In genomic region chr16:56269276-56269675, GRCh38 we compare ENCODE assay signal across 14 cellular contexts.
DNase-seq lines count a peak whose midpoint lies in the region; ATAC-seq and TF ChIP-seq lines count a peak whose summit lies in the region.
"Had no signal": no experiment of that assay in that cellular context is flagged by ENCODE, and none has a peak within 500 bp of the region (broad histone marks: within the 10 kb centered on the region; RNA-seq: fewer than 3 reads in every experiment).

No MANE protein-coding gene starts in this region.

- peaks cover 47% of the 10 kb centered on the region for H3K4me1 Mint-ChIP-seq in HFFc6 (ENCODE audit: low read depth)

- H3K9me3 ChIP-seq in right lobe of liver = no peaks in the 10 kb centered on the region
- H3K9me3 ChIP-seq in smooth muscle cell (replicated peaks; ENCODE audit: low read depth) = no peaks in the 10 kb centered on the region

- H3K27me3 ChIP-seq in right lobe of liver (no peaks in the 10 kb centered on the region), smooth muscle cell (ENCODE audit: low read depth) (no peaks in the 10 kb centered on the region)

- peaks cover 0 to 33% (median 16%) of the 10 kb centered on the region in 4 donors for H3K4me1 ChIP-seq in right lobe of liver
- no peaks in the 10 kb centered on the region for H3K4me1 ChIP-seq in smooth muscle cell (ENCODE audit: low read depth)
- H3K4me1 ChIP-seq: foreskin keratinocyte had no signal

- DNase-seq in HFFc6 (no peak), caudate nucleus (lab: John Stamatoyannopoulos, UW) (peak in 2 of 61 donors; percentile 49 to 73), right lobe of liver (no peak), smooth muscle cell (lab: John Stamatoyannopoulos, UW; ENCODE audit: unreplicated experiment) (no peak), DMS114 treated with DMSO at 0.1 percent for 48 hours (lab: John Stamatoyannopoulos, UW; ENCODE audit: unreplicated experiment) (no peak), putamen (ENCODE audit: low spot score) (no peak)
- DNase-seq: CD8-positive, alpha-beta T cell; foreskin keratinocyte; NCI-H1105 treated with DMSO at 0.1 percent for 48 hours; stimulated activated CD4-positive, alpha-beta T cell treated with anti-CD3 and anti-CD28 coated beads, Interleukin-1b, Interleukin-23, amount 100 ng/mL, for 48 hours had no signal

- no peak for ATAC-seq in right lobe of liver
- no peak for ATAC-seq in GM21717 (IDR thresholded peaks at IDR 0.05; ENCODE audit: unreplicated experiment)
- no peak for ATAC-seq in GM19452 (IDR thresholded peaks at IDR 0.05; ENCODE audit: unreplicated experiment)
- ATAC-seq: CD8-positive, alpha-beta T cell had no signal

- peak overlapping the region; percentile 29 for H3K27ac Mint-ChIP-seq in HFFc6
- H3K27ac Mint-ChIP-seq: CD8-positive, alpha-beta T cell had no signal

- peak overlapping the region; percentile 43 for H3K9ac ChIP-seq in smooth muscle cell (ENCODE audit: low read depth)

- H3K4me3 Mint-ChIP-seq in HFFc6 = no peak overlapping the region
- H3K4me3 Mint-ChIP-seq: CD8-positive, alpha-beta T cell had no signal

- H4K20me1 ChIP-seq in smooth muscle cell (ENCODE audit: low read depth) = no peaks in the 10 kb centered on the region

- peaks cover 4% of the 10 kb centered on the region for H3K27me3 Mint-ChIP-seq in HFFc6 (ENCODE audit: insufficient read depth)

- 86% methylated on average over 11 of the region's 13 CpGs for WGBS in right lobe of liver (ENCODE audit: insufficient coverage, low coverage, low lambda C conversion rate, missing lambda C conversion rate)
- 38% methylated on average over 13 of the region's 13 CpGs for WGBS in smooth muscle cell (ENCODE audit: low lambda C conversion rate)

- H3K4me2 ChIP-seq in smooth muscle cell = peak overlapping the region; percentile 73

- no peaks in the 10 kb centered on the region for H3K79me2 ChIP-seq in smooth muscle cell (ENCODE audit: low read depth)

- no peak overlapping the region for H3K4me3 ChIP-seq in right lobe of liver
- no peak overlapping the region for H3K4me3 ChIP-seq in smooth muscle cell
- H3K4me3 ChIP-seq: SK-N-MC had no signal

- H3K27ac ChIP-seq in caudate nucleus (ENCODE audit: low read depth, low read length) (peak overlapping the region; percentile 99), right lobe of liver (peak overlapping the region; percentile 43 to 86 (median 83)), smooth muscle cell (ENCODE audit: low read depth) (peak overlapping the region; percentile 78)
- H3K27ac ChIP-seq: foreskin keratinocyte, SK-N-MC, WERI-Rb-1 had no signal

- H3F3A ChIP-seq in smooth muscle cell (ENCODE audit: low read depth) = no peaks in the 10 kb centered on the region

- H3K36me3 ChIP-seq in right lobe of liver (no peaks in the 10 kb centered on the region), smooth muscle cell (ENCODE audit: low read depth) (no peaks in the 10 kb centered on the region)

- peaks cover 5% of the 10 kb centered on the region for H3K36me3 Mint-ChIP-seq in HFFc6 (ENCODE audit: low read depth)
- H3K36me3 Mint-ChIP-seq: CD8-positive, alpha-beta T cell had no signal

- peak overlapping the region; percentile 60 for H2AFZ ChIP-seq in smooth muscle cell (ENCODE audit: low read depth)

- peaks cover 9% of the 10 kb centered on the region; the same call in 1 of the 2 replicates for H3K9me3 Mint-ChIP-seq in HFFc6
- H3K9me3 Mint-ChIP-seq: CD8-positive, alpha-beta T cell had no signal

- TF ChIP-seq CTCF in HFFc6 (IDR thresholded peaks at IDR 0.05) (no peak), right lobe of liver (IDR thresholded peaks at IDR 0.05) (no peak), smooth muscle cell (IDR thresholded peaks at IDR 0.05; ENCODE audit: borderline replicate concordance, insufficient read depth, poor library complexity, severe bottlenecking) (no peak)

- TF ChIP-seq POLR2A in right lobe of liver (IDR thresholded peaks at IDR 0.05) = no peak

- intact Hi-C loops in right lobe of liver (cut with DNase I) = no loop called here
